In the genomic region with DNA sequence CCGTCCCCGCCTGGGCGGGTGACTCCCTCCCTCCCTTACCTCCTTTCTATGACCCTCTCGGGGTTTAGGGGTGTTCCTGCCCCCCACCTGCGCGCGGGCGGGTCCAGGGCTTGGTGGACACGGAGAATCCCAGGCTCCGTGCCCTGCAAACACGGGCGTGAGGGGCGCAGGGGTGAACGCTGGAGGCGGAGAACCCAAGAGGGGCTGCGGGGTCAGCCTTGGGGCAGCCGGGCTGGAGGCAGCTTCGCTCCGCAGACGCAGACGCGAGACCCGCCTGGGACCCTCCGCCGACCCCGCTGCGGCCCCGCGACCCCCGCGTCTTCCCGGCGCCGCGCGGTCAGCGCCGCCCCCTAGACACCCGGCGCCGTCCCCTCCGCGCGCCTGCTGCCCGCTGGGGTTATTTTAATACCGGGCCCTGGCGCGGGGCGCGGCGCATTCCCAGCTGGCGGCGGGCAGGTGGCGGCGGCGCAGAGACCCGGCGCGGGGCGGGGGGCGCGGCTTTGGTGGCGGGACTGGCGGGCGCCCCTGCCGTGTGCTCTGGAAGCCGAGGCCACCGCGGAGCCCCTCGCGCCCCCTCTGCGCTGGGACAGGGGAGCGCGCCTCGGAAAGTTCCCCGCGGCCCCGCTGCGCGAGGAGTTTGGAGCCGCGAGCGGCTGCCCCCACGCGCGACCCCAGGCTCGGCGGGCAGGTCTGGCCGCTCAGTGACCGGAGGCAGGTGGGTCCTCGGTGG, we compare ENCODE assay signal across 8 cellular contexts. TPM values are rescaled to one million over a fixed set of nuclear protein-coding genes. Genes with fewer than 3 reads are reported as not detected.
DNase-seq lines count a peak whose midpoint lies in the region; ATAC-seq and TF ChIP-seq lines count a peak whose summit lies in the region.

A gene (plus strand): TSS at position 433 of the 730 bp plus-strand sequence. CDS start 2,560 bp downstream, outside the sequence.

- H2AFZ ChIP-seq in MM.1S (ENCODE audit: low read length): peak within 1 kb of the TSS; percentile 70

- no peak for TF ChIP-seq EP300 in esophagus muscularis mucosa (IDR thresholded peaks at IDR 0.05)

- H3K9me2 ChIP-seq in MM.1S (replicated peaks; ENCODE audit: insufficient read depth, low read length): no peaks in the 10 kb centered on the region

- no peaks in the 10 kb centered on the region for H3K9me3 Mint-ChIP-seq in CD4-positive, CD25-positive, alpha-beta regulatory T cell
- H3K9me3 Mint-ChIP-seq in neural crest cell: peaks cover 3% of the 10 kb centered on the region

- no peaks in the 10 kb centered on the region for H3K79me2 ChIP-seq in MM.1S (ENCODE audit: low read length)

- H3K9me3 ChIP-seq in CD4-positive, CD25-positive, alpha-beta regulatory T cell (ENCODE audit: control insufficient read depth in 2 of 2, low read length in 2 of 2): no peaks in the 10 kb centered on the region
- H3K9me3 ChIP-seq in MM.1S (replicated peaks; ENCODE audit: insufficient read depth, low read length) (no peaks in the 10 kb centered on the region), esophagus muscularis mucosa (no peaks in the 10 kb centered on the region)

- WGBS in esophagus muscularis mucosa: 4% methylated on average over 42 of the region's 91 CpGs

- H3K27me3 Mint-ChIP-seq in CD4-positive, CD25-positive, alpha-beta regulatory T cell: peaks cover 41% of the 10 kb centered on the region
- peaks cover 38% of the 10 kb centered on the region for H3K27me3 Mint-ChIP-seq in neural crest cell (ENCODE audit: low read depth)

- peak within 1 kb of the TSS; percentile 92 for H3K4me2 ChIP-seq in MM.1S (ENCODE audit: low read depth, low read length)

- H3K9ac ChIP-seq in MM.1S (ENCODE audit: low read length): peak within 1 kb of the TSS; percentile 40

- no peaks in the 10 kb centered on the region for H3K36me3 Mint-ChIP-seq in CD4-positive, CD25-positive, alpha-beta regulatory T cell
- H3K36me3 Mint-ChIP-seq in neural crest cell (ENCODE audit: low read depth): no peaks in the 10 kb centered on the region

- H3K4me1 Mint-ChIP-seq in CD4-positive, CD25-positive, alpha-beta regulatory T cell: peaks cover 0 to 13% (median 1%) of the 10 kb centered on the region in 4 donors
- H3K4me1 Mint-ChIP-seq in neural crest cell: peaks cover 23% of the 10 kb centered on the region

- H4K20me1 ChIP-seq in MM.1S (ENCODE audit: insufficient read depth, low read length): no peaks in the 10 kb centered on the region

- H3K27ac ChIP-seq in CD4-positive, CD25-positive, alpha-beta regulatory T cell (ENCODE audit: insufficient read depth, low read length, poor library complexity, severe bottlenecking): no peak within 1 kb of the TSS
- peak within 1 kb of the TSS; percentile 81 for H3K27ac ChIP-seq in MM.1S (ENCODE audit: low read length)
- no peak within 1 kb of the TSS for H3K27ac ChIP-seq in esophagus muscularis mucosa (replicated peaks in 1 of 4)

- peaks cover 19% of the 10 kb centered on the region for H3K4me1 ChIP-seq in CD4-positive, CD25-positive, alpha-beta regulatory T cell (ENCODE audit: control insufficient read depth, insufficient read depth, low read length, poor library complexity, severe bottlenecking)
- peaks cover 16% of the 10 kb centered on the region for H3K4me1 ChIP-seq in MM.1S (ENCODE audit: low read length)
- peaks cover 11 to 36% (median 23%) of the 10 kb centered on the region in 4 donors for H3K4me1 ChIP-seq in esophagus muscularis mucosa

- H3K27ac Mint-ChIP-seq in CD4-positive, CD25-positive, alpha-beta regulatory T cell: no peak within 1 kb of the TSS
- no peak within 1 kb of the TSS for H3K27ac Mint-ChIP-seq in neural crest cell (ENCODE audit: unreplicated experiment)

- no peaks in the 10 kb centered on the region for H3K27me3 ChIP-seq in CD4-positive, CD25-positive, alpha-beta regulatory T cell (ENCODE audit: control insufficient read depth, insufficient read depth, low read length)
- no peaks in the 10 kb centered on the region for H3K27me3 ChIP-seq in MM.1S (replicated peaks; ENCODE audit: insufficient read depth, low read length)
- H3K27me3 ChIP-seq in esophagus muscularis mucosa: peaks cover 0 to 89% (median 51%) of the 10 kb centered on the region in 4 donors

- H3K4me3 ChIP-seq in CD4-positive, CD25-positive, alpha-beta regulatory T cell (ENCODE audit: low read depth, low read length): no peak within 1 kb of the TSS
- H3K4me3 ChIP-seq in MM.1S (ENCODE audit: low read length): peak within 1 kb of the TSS; percentile 46; the same call in 1 of the 2 replicates
- H3K4me3 ChIP-seq in esophagus muscularis mucosa: peak within 1 kb of the TSS; percentile 13 to 51 (median 34)

- no peak for ATAC-seq in CD4-positive, CD25-positive, alpha-beta regulatory T cell (ENCODE audit: low read depth in 2 of 2)
- no peak for ATAC-seq in HG03565 (IDR thresholded peaks at IDR 0.05; ENCODE audit: unreplicated experiment)

- no peaks in the 10 kb centered on the region for H3K36me3 ChIP-seq in CD4-positive, CD25-positive, alpha-beta regulatory T cell (ENCODE audit: control insufficient read depth, insufficient read depth, low read length)
- no peaks in the 10 kb centered on the region for H3K36me3 ChIP-seq in MM.1S (replicated peaks; ENCODE audit: insufficient read depth, low read length)
- no peaks in the 10 kb centered on the region for H3K36me3 ChIP-seq in esophagus muscularis mucosa

- peaks cover 11% of the 10 kb centered on the region; the same call in 1 of the 2 replicates for H3F3A ChIP-seq in MM.1S (ENCODE audit: insufficient read depth, low read length)

- H3K4me3 Mint-ChIP-seq in CD4-positive, CD25-positive, alpha-beta regulatory T cell: peak within 1 kb of the TSS in 3 of 4 donors; percentile 15 to 82 (median 78)
- H3K4me3 Mint-ChIP-seq in neural crest cell: peak within 1 kb of the TSS; percentile 61

- TF ChIP-seq POLR2A in esophagus muscularis mucosa (IDR thresholded peaks at IDR 0.05; ENCODE audit: low read depth): no peak

- no peak for DNase-seq in CD4-positive, CD25-positive, alpha-beta regulatory T cell
- DNase-seq in MM.1S (no peak), esophagus muscularis mucosa (ENCODE audit: extremely low spot score) (no peak), neural crest cell (ENCODE audit: low read depth, low spot score) (no peak), cerebellar cortex (ENCODE audit: low spot score) (no peak), HPDE6-E6E7 (ENCODE audit: extremely low spot score) (no peak), NCI-H187 treated with DMSO at 0.1 percent for 48 hours (lab: John Stamatoyannopoulos, UW) (no peak)

- intact Hi-C loops in esophagus muscularis mucosa (cut with DNase I): no loop called here

- TF ChIP-seq CTCF in MM.1S (IDR thresholded peaks at IDR 0.05; ENCODE audit: low read length) (no peak), esophagus muscularis mucosa (IDR thresholded peaks at IDR 0.05) (no peak), neural crest cell (conservative IDR thresholded peaks at IDR 0.05) (no peak)

RNA-seq across cellular contexts. Expression of the gene that starts here (rescaled TPM):
- not detected for total RNA-seq in CD4-positive, CD25-positive, alpha-beta regulatory T cell
- polyA plus RNA-seq in CD4-positive, CD25-positive, alpha-beta regulatory T cell: not detected
- total RNA-seq in esophagus muscularis mucosa (not detected), neural crest cell (not detected in 2 replicates)
